8 cellular contexts compared by ENCODE assay signal in the genomic region with DNA sequence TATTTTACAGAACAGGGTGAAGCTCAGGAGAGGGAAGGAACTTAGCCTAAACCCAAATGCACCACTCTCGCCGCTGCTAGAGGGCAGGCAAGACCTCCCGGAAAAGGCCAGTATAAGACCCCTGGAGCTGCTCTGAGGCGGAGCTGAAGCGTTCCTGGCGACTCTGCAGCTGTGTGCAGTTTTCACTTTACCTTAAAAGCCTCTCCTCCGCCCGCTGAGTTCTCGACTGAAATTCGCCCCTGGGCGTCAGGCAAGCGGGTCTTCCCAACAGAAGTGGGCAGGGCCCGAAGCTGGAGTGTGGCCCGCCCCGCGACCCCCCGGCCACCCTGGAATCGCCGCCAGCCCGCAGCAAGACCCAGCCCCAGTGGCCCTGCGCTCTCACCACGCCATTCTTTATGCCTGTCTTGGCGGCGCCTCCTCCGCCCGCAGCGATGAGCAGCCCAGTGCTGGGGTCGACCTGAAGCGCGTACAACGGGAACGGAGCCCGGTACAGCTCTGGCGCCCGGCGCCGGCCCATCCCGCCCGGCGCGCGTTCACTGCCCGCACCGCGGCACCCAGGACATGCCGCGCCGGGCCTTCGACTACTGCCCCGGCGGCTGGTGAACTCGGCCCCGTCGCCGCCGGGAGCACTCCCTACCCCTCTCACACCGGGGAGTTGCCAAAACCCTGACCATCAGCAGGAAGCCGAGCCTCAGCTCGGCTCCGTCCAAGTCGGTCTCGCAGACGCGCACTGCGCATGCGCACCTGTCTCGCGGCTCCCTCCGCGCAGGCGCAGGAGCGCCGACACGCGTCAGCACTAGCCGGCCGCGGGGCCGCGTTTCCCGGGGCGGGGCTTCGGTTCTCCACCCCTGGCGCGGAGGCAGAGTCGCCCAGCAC. TPM values are rescaled to one million over a fixed set of nuclear protein-coding genes. Genes with fewer than 3 reads are reported as not detected.
A peak's percentile ranks its signal among the peaks of the same experiment; 100 is the strongest.
DNase-seq lines count a peak whose midpoint lies in the region; ATAC-seq, FAIRE-seq and TF ChIP-seq lines count a peak whose summit lies in the region.

A gene with protein sequence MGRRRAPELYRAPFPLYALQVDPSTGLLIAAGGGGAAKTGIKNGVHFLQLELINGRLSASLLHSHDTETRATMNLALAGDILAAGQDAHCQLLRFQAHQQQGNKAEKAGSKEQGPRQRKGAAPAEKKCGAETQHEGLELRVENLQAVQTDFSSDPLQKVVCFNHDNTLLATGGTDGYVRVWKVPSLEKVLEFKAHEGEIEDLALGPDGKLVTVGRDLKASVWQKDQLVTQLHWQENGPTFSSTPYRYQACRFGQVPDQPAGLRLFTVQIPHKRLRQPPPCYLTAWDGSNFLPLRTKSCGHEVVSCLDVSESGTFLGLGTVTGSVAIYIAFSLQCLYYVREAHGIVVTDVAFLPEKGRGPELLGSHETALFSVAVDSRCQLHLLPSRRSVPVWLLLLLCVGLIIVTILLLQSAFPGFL (minus strand): TSS at position 732 of the 876 bp plus-strand sequence. CDS start 215 bp downstream, at position 517.

- peak; percentile 100 for FAIRE-seq in GM12891 (lab: Jason Lieb, UNC)

- H3K27me3 Mint-ChIP-seq in progenitor cell of endocrine pancreas, result peaks cover 3% of the 10 kb centered on the region

- H3K27ac Mint-ChIP-seq in progenitor cell of endocrine pancreas, result peak within 1 kb of the TSS; percentile 97

- intact Hi-C loops in T-helper 1 cell treated with Interleukin-12 subunit alpha and Interleukin-12 subunit beta and Interleukin-4 antibody, amounts not matched to agents 30 ng/mL and 1 ng/mL, for 36 hours (cut with micrococcal nuclease), result loop anchor here (1.0 to 5.0 kb wide), 15 partner anchors 11 to 1258 kb away; a partner anchor contains a TSS
- intact Hi-C loops in left cardiac atrium (cut with DNase I), result no loop called here

- H3K4me3 Mint-ChIP-seq in progenitor cell of endocrine pancreas (ENCODE audit: low read depth), result peak within 1 kb of the TSS; percentile 92

- DNase-seq in GM12891 (ENCODE audit: insufficient read length, low spot score) (peak; percentile 100), NCI-H146 treated with DMSO at 0.1 percent for 48 hours (lab: John Stamatoyannopoulos, UW; ENCODE audit: unreplicated experiment) (peak; percentile 92), amniotic epithelial cell (ENCODE audit: low read depth) (peak; percentile 89), left cardiac atrium (peak; percentile 99), progenitor cell of endocrine pancreas (ENCODE audit: low spot score, unreplicated experiment) (peak; percentile 99), ureter (ENCODE audit: low spot score) (peak; percentile 97)

- peak; percentile 46 for TF ChIP-seq CTCF in progenitor cell of endocrine pancreas (IDR thresholded peaks at IDR 0.05; ENCODE audit: unreplicated experiment)

- peaks cover 3% of the 10 kb centered on the region for H3K36me3 Mint-ChIP-seq in progenitor cell of endocrine pancreas (ENCODE audit: insufficient read depth)

- peaks cover 12% of the 10 kb centered on the region for H3K4me1 Mint-ChIP-seq in progenitor cell of endocrine pancreas (ENCODE audit: low read depth)

- H3K9me3 Mint-ChIP-seq in progenitor cell of endocrine pancreas (ENCODE audit: low read depth), result no peaks in the 10 kb centered on the region

- ATAC-seq in HG02852 (IDR thresholded peaks at IDR 0.05; ENCODE audit: unreplicated experiment) (peak; percentile 91), left cardiac atrium (peak; percentile 97)

- TF ChIP-seq POLR2A in GM12891 (IDR thresholded peaks at IDR 0.05; ENCODE audit: low read depth, low read length), result peak; percentile 76; the same call in 1 of the 2 replicates

TF ChIP-seq in GM12891, 5 proteins besides CTCF, POLR2A, EP300 and RAD21:
- TF ChIP-seq POLR2AphosphoS5 (IDR thresholded peaks at IDR 0.05; ENCODE audit: low read depth, low read length), result peak; percentile 66
- TF ChIP-seq PAX5 (IDR thresholded peaks at IDR 0.05; ENCODE audit: insufficient read depth, low read length, severe bottlenecking), result no peak

RNA-seq across cellular contexts. Expression of the gene that starts here (rescaled TPM):
- 26.7 TPM for polyA plus RNA-seq in GM12891 (2012; ENCODE audit: low read depth, missing spikeins)
- total RNA-seq in T-helper 1 cell treated with Interleukin-12 subunit alpha and Interleukin-12 subunit beta and Interleukin-4 antibody, amounts not matched to agents 30 ng/mL and 1 ng/mL, for 36 hours, result 81.2 and 82.7 TPM in 2 replicates
- 10 to 100 TPM; 50.1 to 51.5 TPM for total RNA-seq in left cardiac atrium
- 46.9 and 49.7 TPM in 2 replicates for total RNA-seq in progenitor cell of endocrine pancreas
- total RNA-seq in ureter, result 45.6 TPM

Comparison
In these comparisons a context has a peak if more than half of its experiments do, and no peak if none do; other contexts are left out.
1. Peak in every context shown above with its lines: DNase-seq and ATAC-seq.